In genomic region chr2:5690718-5691658, GRCh38 we compare ENCODE assay signal across 8 cellular contexts. TPM values are rescaled to one million over a fixed set of nuclear protein-coding genes. Genes with fewer than 3 reads are reported as not detected.
DNase-seq lines count a peak whose midpoint lies in the region; ATAC-seq lines count a peak whose summit lies in the region.

No MANE protein-coding gene starts in this region.

- H3K36me3 Mint-ChIP-seq in CD4-positive, alpha-beta memory T cell: peaks cover 0 to 11% of the 10 kb centered on the region in 2 donors
- H3K36me3 Mint-ChIP-seq in naive thymus-derived CD8-positive, alpha-beta T cell: peaks cover 0 to 10% (median 7%) of the 10 kb centered on the region in 3 donors
- H3K36me3 Mint-ChIP-seq in activated CD4-positive, alpha-beta memory T cell treated with anti-CD3 and anti-CD28 coated beads for 36 hours: peaks cover 4% of the 10 kb centered on the region

- peak overlapping the region in 5 of 8 donors; percentile 38 to 63 (median 46) for H3K4me3 Mint-ChIP-seq in CD4-positive, alpha-beta memory T cell
- H3K4me3 Mint-ChIP-seq in naive thymus-derived CD8-positive, alpha-beta T cell: peak overlapping the region in 9 of 10 donors; percentile 37 to 73 (median 53)
- H3K4me3 Mint-ChIP-seq in activated CD4-positive, alpha-beta memory T cell treated with anti-CD3 and anti-CD28 coated beads for 36 hours: no peak overlapping the region

- no peak overlapping the region for H3K27ac ChIP-seq in CD4-positive, alpha-beta memory T cell (ENCODE audit: low read depth, low read length)

- DNase-seq in CD4-positive, alpha-beta memory T cell: no peak
- DNase-seq in NCI-H1694 (lab: John Stamatoyannopoulos, UW): peak; percentile 82
- peak; percentile 89 for DNase-seq in ecto neural progenitor cell (ENCODE audit: low spot score)
- DNase-seq in naive thymus-derived CD8-positive, alpha-beta T cell: no peak
- no peak for DNase-seq in activated CD4-positive, alpha-beta memory T cell treated with anti-CD3 and anti-CD28 coated beads for 36 hours
- no peak for DNase-seq in NCI-H226

- H3K4me1 Mint-ChIP-seq in CD4-positive, alpha-beta memory T cell: peaks cover 3 to 10% (median 6%) of the 10 kb centered on the region in 4 donors
- H3K4me1 Mint-ChIP-seq in naive thymus-derived CD8-positive, alpha-beta T cell: peaks cover 3 to 17% (median 17%) of the 10 kb centered on the region in 4 donors
- peaks cover 10% of the 10 kb centered on the region for H3K4me1 Mint-ChIP-seq in activated CD4-positive, alpha-beta memory T cell treated with anti-CD3 and anti-CD28 coated beads for 36 hours (ENCODE audit: low read depth)

- CTCF ChIA-PET in CD4-positive, alpha-beta memory T cell (lab: Charles Lee; ENCODE audit: partially characterized antibody): no interaction called here
- CTCF ChIA-PET in activated CD4-positive, alpha-beta memory T cell treated with anti-CD3 and anti-CD28 coated beads for 36 hours (lab: Charles Lee): no interaction called here

- intact Hi-C loops in CD4-positive, alpha-beta memory T cell (cut with micrococcal nuclease): no loop called here
- intact Hi-C loops in activated CD4-positive, alpha-beta memory T cell treated with anti-CD3 and anti-CD28 coated beads for 36 hours (cut with micrococcal nuclease): no loop called here

- H3K27ac Mint-ChIP-seq in CD4-positive, alpha-beta memory T cell: no peak overlapping the region
- H3K27ac Mint-ChIP-seq in naive thymus-derived CD8-positive, alpha-beta T cell: peak overlapping the region in 1 of 10 donors; percentile 2
- H3K27ac Mint-ChIP-seq in activated CD4-positive, alpha-beta memory T cell treated with anti-CD3 and anti-CD28 coated beads for 36 hours: no peak overlapping the region

- no peak for ATAC-seq in naive thymus-derived CD8-positive, alpha-beta T cell
- ATAC-seq in GM18868 (IDR thresholded peaks at IDR 0.05; ENCODE audit: unreplicated experiment): no peak
- ATAC-seq in HG02884 (IDR thresholded peaks at IDR 0.05; ENCODE audit: unreplicated experiment): no peak

- H3K36me3 ChIP-seq in CD4-positive, alpha-beta memory T cell (ENCODE audit: insufficient read depth, low read length): no peaks in the 10 kb centered on the region

- H3K9me3 ChIP-seq in CD4-positive, alpha-beta memory T cell (ENCODE audit: control insufficient read depth in 1 of 2, low read length in 2 of 2): no peaks in the 10 kb centered on the region

- H3K4me3 ChIP-seq in CD4-positive, alpha-beta memory T cell (ENCODE audit: low read length in 2 of 2): no peak overlapping the region

- POLR2A ChIA-PET in CD4-positive, alpha-beta memory T cell (lab: Charles Lee; ENCODE audit: partially characterized antibody): no interaction called here
- POLR2A ChIA-PET in naive thymus-derived CD8-positive, alpha-beta T cell (lab: Charles Lee): no interaction called here
- POLR2A ChIA-PET in activated CD4-positive, alpha-beta memory T cell treated with anti-CD3 and anti-CD28 coated beads for 36 hours (lab: Charles Lee): no interaction called here

- no peaks in the 10 kb centered on the region for H3K27me3 ChIP-seq in CD4-positive, alpha-beta memory T cell (ENCODE audit: insufficient read depth, low read length)

- peaks cover 0 to 25% (median 8%) of the 10 kb centered on the region in 8 donors for H3K9me3 Mint-ChIP-seq in CD4-positive, alpha-beta memory T cell
- H3K9me3 Mint-ChIP-seq in naive thymus-derived CD8-positive, alpha-beta T cell: peaks cover 0 to 8% (median 0%) of the 10 kb centered on the region in 9 donors
- no peaks in the 10 kb centered on the region for H3K9me3 Mint-ChIP-seq in activated CD4-positive, alpha-beta memory T cell treated with anti-CD3 and anti-CD28 coated beads for 36 hours

- no peaks in the 10 kb centered on the region for H3K4me1 ChIP-seq in CD4-positive, alpha-beta memory T cell (ENCODE audit: insufficient read depth, low read length)

- H3K27me3 Mint-ChIP-seq in CD4-positive, alpha-beta memory T cell: peaks cover 30 to 34% of the 10 kb centered on the region in 2 donors
- peaks cover 33 to 68% (median 49%) of the 10 kb centered on the region in 5 donors for H3K27me3 Mint-ChIP-seq in naive thymus-derived CD8-positive, alpha-beta T cell
- H3K27me3 Mint-ChIP-seq in activated CD4-positive, alpha-beta memory T cell treated with anti-CD3 and anti-CD28 coated beads for 36 hours: peaks cover 45% of the 10 kb centered on the region

RNA-seq across cellular contexts. Expression of gene SOX11, which starts 1.2 kb away (rescaled TPM):
- not detected for total RNA-seq in CD4-positive, alpha-beta memory T cell
- not detected for polyA plus RNA-seq in CD4-positive, alpha-beta memory T cell
- total RNA-seq in naive thymus-derived CD8-positive, alpha-beta T cell: not detected
- not detected for polyA plus RNA-seq in naive thymus-derived CD8-positive, alpha-beta T cell
- total RNA-seq in activated CD4-positive, alpha-beta memory T cell treated with anti-CD3 and anti-CD28 coated beads for 36 hours: not detected

Comparison
In these comparisons a context has a peak if more than half of its experiments do, and no peak if none do; other contexts are left out.
1. DNase-seq: peak in NCI-H1694 (single experiment) and ecto neural progenitor cell (single experiment); none in CD4-positive, alpha-beta memory T cell (0 of 5), naive thymus-derived CD8-positive, alpha-beta T cell (0 of 10), activated CD4-positive, alpha-beta memory T cell treated with anti-CD3 and anti-CD28 coated beads for 36 hours (single experiment) and NCI-H226 (single experiment).